24 cellular contexts compared by ENCODE assay signal in the genomic region with DNA sequence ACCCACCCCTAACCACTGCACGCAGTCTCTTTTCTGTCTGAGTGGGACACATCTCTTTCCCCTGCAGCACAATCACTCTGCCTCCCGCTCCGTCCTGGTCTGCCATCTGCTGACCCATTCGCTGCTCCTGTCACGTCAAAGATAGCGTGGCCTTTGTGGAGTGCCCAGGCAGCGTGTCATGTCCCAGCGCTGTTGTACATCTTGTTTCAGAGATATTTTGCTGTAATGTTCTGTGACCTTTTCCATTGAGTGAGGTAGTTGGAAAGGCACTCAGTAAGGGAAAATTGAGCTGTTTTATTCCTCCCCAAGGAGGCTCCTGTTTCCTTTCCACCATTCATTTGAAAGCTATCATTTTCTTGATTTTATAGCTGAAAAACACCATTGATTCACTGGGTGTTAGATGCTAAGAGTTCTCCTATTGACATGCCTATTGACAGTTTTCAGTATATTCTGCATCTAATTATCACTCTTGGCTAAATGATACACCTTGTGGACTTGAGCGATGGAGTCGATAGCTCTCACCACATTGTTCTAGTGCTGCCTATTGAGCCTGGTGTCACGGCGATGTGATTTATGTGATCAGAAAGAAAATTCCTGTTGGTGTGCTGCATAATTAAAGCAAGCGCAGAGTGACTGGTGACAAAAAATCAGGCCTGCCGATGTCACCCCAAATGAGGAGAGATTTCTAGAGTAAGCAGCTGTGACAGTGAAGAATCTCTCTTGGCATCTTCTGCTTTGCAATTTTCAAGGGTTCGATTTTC.
DNase-seq lines count a peak whose midpoint lies in the region; ATAC-seq, FAIRE-seq and TF ChIP-seq lines count a peak whose summit lies in the region.
"Had no signal": no experiment of that assay in that cellular context is flagged by ENCODE, and none has a peak within 500 bp of the region (broad histone marks: within the 10 kb centered on the region; RNA-seq: fewer than 3 reads in every experiment).

No MANE protein-coding gene starts in this region.

- CTCF ChIA-PET in HEK293T (lab: Yijun Ruan, JAX), result no interaction called here

- H3K9ac ChIP-seq in kidney (ENCODE audit: low read length in 2 of 2), result no peak overlapping the region

- TF ChIP-seq CTCF in kidney (IDR thresholded peaks at IDR 0.05; ENCODE audit: borderline replicate concordance, extremely low read depth, insufficient read depth), result no peak
- TF ChIP-seq CTCF in mucosa of descending colon (IDR thresholded peaks at IDR 0.05), result no peak

- H3K36me3 ChIP-seq in kidney (ENCODE audit: control insufficient read depth in 1 of 2, insufficient read depth in 2 of 2, low read length in 2 of 2), result no peaks in the 10 kb centered on the region
- no peaks in the 10 kb centered on the region for H3K36me3 ChIP-seq in mucosa of descending colon (ENCODE audit: low read depth)
- H3K36me3 ChIP-seq: brain microvascular endothelial cell, lower lobe of right lung, thyroid gland had no signal

- DNase-seq in HEK293T (ENCODE audit: extremely low spot score) (no peak), NCI-H2171 treated with DMSO at 0.1 percent for 48 hours (lab: John Stamatoyannopoulos, UW) (peak; percentile 57), head of caudate nucleus (peak in 35 of 42 donors; percentile 5 to 74 (median 30)), posterior vena cava (ENCODE audit: low spot score) (peak; percentile 84), SW 1271 (lab: John Stamatoyannopoulos, UW) (no peak), kidney (no peak), mucosa of descending colon (no peak), GOT3 (lab: John Stamatoyannopoulos, UW) (no peak)
- DNase-seq: activated CD8-positive, alpha-beta memory T cell treated with anti-CD3 and anti-CD28 coated beads, Interleukin-2, amount 50 U/mL, for 48 hours; activated naive CD8-positive, alpha-beta T cell treated with anti-CD3 and anti-CD28 coated beads, Interleukin-2, amount 50 U/mL, for 24 hours; brain microvascular endothelial cell; CD4-positive, alpha-beta T cell; cortex of kidney; DMS53; IMR-90; lower lobe of right lung; NCI-H2081; NCI-H774; stimulated activated naive CD4-positive, alpha-beta T cell treated with Interleukin-2 at 50 U/mL for 16 hours had no signal

- no peak overlapping the region for H3K27ac ChIP-seq in kidney (ENCODE audit: low read depth in 2 of 2, low read length in 2 of 2)
- H3K27ac ChIP-seq: brain microvascular endothelial cell, HL-60, lower lobe of right lung, thyroid gland, VCaP had no signal

- no peak for ATAC-seq in mucosa of descending colon
- ATAC-seq: activated naive CD8-positive, alpha-beta T cell treated with anti-CD3 and anti-CD28 coated beads, Interleukin-2, amount 50 U/mL, for 24 hours; lower lobe of right lung had no signal

- H3K9me3 ChIP-seq in kidney (ENCODE audit: control insufficient read depth in 1 of 2, low read length in 2 of 2), result no peaks in the 10 kb centered on the region
- no peaks in the 10 kb centered on the region for H3K9me3 ChIP-seq in mucosa of descending colon
- H3K9me3 ChIP-seq: lower lobe of right lung, thyroid gland had no signal

- FAIRE-seq in kidney (lab: Jason Lieb, UNC), result no peak
- FAIRE-seq: endometrium, islet of Langerhans had no signal

- POLR2A ChIA-PET in HEK293T (lab: Yijun Ruan, JAX), result no interaction called here

- H3K4me3 ChIP-seq in kidney (ENCODE audit: low read length in 2 of 2), result no peak overlapping the region
- H3K4me3 ChIP-seq in mucosa of descending colon, result no peak overlapping the region
- H3K4me3 ChIP-seq: lower lobe of right lung, thyroid gland had no signal

- intact Hi-C loops in head of caudate nucleus (cut with DNase I), result no loop called here
- intact Hi-C loops in posterior vena cava (cut with DNase I), result no loop called here
- intact Hi-C loops in kidney (cut with DNase I), result no loop called here
- intact Hi-C loops in mucosa of descending colon (cut with DNase I, micrococcal nuclease), result no loop called here

- peaks cover 0 to 3% of the 10 kb centered on the region in 2 donors for H3K4me1 ChIP-seq in kidney (ENCODE audit: control insufficient read depth in 1 of 2, insufficient read depth in 1 of 2, low read depth in 1 of 2, low read length in 2 of 2)
- no peaks in the 10 kb centered on the region for H3K4me1 ChIP-seq in mucosa of descending colon (ENCODE audit: low read depth)
- H3K4me1 ChIP-seq: lower lobe of right lung, thyroid gland had no signal

TF ChIP-seq in HEK293T, 16 proteins besides CTCF, POLR2A, EP300 and RAD21:
- TF ChIP-seq BHLHE40 (IDR thresholded peaks at IDR 0.05; ENCODE audit: borderline replicate concordance), result no peak
- no peak for TF ChIP-seq SP1 (IDR thresholded peaks at IDR 0.05)
- TF ChIP-seq, protein P1, sequence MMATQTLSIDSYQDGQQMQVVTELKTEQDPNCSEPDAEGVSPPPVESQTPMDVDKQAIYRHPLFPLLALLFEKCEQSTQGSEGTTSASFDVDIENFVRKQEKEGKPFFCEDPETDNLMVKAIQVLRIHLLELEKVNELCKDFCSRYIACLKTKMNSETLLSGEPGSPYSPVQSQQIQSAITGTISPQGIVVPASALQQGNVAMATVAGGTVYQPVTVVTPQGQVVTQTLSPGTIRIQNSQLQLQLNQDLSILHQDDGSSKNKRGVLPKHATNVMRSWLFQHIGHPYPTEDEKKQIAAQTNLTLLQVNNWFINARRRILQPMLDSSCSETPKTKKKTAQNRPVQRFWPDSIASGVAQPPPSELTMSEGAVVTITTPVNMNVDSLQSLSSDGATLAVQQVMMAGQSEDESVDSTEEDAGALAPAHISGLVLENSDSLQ (IDR thresholded peaks at IDR 0.05), result peak; percentile 67
- no peak for TF ChIP-seq SUZ12 (IDR thresholded peaks at IDR 0.05)

Comparison
In these comparisons a context has a peak if more than half of its experiments do, and no peak if none do; other contexts are left out.
1. DNase-seq: peak in NCI-H2171 treated with DMSO at 0.1 percent for 48 hours (single experiment), head of caudate nucleus (35 of 42) and posterior vena cava (single experiment); none in HEK293T (single experiment), SW 1271 (0 of 2), kidney (single experiment), mucosa of descending colon (0 of 3) and GOT3 (single experiment).